1 cellular context compared by ENCODE assay signal in the genomic region with DNA sequence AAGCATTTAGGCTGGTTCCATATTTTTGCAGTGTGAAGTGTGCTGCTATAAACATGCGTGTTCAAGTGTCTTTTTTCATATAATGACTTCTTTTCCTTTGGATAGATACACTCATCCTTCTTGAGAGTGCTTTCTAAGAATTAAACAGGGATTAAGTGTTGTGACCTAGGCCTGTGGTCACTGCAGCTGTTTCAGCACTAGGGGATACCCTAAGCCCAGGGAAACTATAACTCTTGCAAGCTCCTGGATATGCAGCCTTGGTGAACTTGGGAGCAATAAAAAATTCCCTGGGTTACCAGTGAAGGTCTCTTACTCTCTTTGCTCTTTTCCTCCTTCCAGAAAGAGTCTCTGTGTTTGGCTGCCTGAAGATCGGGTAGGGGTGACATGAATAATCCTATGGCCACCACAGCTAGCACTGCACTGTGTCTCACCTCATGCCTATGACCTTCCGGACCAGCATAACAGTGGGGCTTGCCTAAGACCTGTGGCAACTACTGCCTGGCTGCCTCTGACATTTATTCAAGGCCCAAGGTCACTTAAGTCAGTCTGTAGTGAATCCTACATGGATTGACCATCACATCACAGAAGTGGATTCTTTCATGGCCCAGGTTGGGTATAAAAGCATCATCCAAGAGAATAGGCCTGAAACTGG.
TF ChIP-seq lines count a peak whose summit lies in the region.

No MANE protein-coding gene starts in this region.

TF ChIP-seq in H1, 55 proteins besides CTCF, POLR2A, EP300 and RAD21 (continued from another document):
- TF ChIP-seq SP2 (IDR thresholded peaks at IDR 0.05; ENCODE audit: low read length) (no peak), RBBP5 (IDR thresholded peaks at IDR 0.05; ENCODE audit: borderline replicate concordance, low read depth, low read length) (no peak), SP4 (IDR thresholded peaks at IDR 0.05; ENCODE audit: low read length) (no peak), JUND (IDR thresholded peaks at IDR 0.05; ENCODE audit: low read length) (no peak), RNF2 (IDR thresholded peaks at IDR 0.05; ENCODE audit: borderline replicate concordance, low read depth, low read length, missing control alignments, poor library complexity, severe bottlenecking) (no peak), CEBPB (IDR thresholded peaks at IDR 0.05; ENCODE audit: low read depth, low read length) (no peak), ASH2L (IDR thresholded peaks at IDR 0.05; ENCODE audit: low read length) (no peak), EZH2 (IDR thresholded peaks at IDR 0.05; ENCODE audit: low read depth, low read length, severe bottlenecking) (no peak), KDM5A (IDR thresholded peaks at IDR 0.05; ENCODE audit: low read length) (no peak), CHD7 (IDR thresholded peaks at IDR 0.05; ENCODE audit: insufficient replicate concordance, low read length) (no peak), SIRT6 (IDR thresholded peaks at IDR 0.05; ENCODE audit: low read length) (no peak), TEAD4 (IDR thresholded peaks at IDR 0.05; ENCODE audit: low read depth, low read length) (no peak), SIX5 (IDR thresholded peaks at IDR 0.05; ENCODE audit: low read depth, low read length) (no peak), KDM1A (IDR thresholded peaks at IDR 0.05; ENCODE audit: borderline replicate concordance, low read length) (no peak)
- TF ChIP-seq, protein P1, sequence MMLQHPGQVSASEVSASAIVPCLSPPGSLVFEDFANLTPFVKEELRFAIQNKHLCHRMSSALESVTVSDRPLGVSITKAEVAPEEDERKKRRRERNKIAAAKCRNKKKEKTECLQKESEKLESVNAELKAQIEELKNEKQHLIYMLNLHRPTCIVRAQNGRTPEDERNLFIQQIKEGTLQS (IDR thresholded peaks at IDR 0.05; ENCODE audit: insufficient read depth, low read depth, low read length) = no peak
- TF ChIP-seq, protein P2, sequence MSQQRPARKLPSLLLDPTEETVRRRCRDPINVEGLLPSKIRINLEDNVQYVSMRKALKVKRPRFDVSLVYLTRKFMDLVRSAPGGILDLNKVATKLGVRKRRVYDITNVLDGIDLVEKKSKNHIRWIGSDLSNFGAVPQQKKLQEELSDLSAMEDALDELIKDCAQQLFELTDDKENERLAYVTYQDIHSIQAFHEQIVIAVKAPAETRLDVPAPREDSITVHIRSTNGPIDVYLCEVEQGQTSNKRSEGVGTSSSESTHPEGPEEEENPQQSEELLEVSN (IDR thresholded peaks at IDR 0.05) = no peak
TF ChIP-seq in H1: peak in this region for 0.
